Comparison of ENCODE assay signal across 8 cellular contexts in the genomic region with DNA sequence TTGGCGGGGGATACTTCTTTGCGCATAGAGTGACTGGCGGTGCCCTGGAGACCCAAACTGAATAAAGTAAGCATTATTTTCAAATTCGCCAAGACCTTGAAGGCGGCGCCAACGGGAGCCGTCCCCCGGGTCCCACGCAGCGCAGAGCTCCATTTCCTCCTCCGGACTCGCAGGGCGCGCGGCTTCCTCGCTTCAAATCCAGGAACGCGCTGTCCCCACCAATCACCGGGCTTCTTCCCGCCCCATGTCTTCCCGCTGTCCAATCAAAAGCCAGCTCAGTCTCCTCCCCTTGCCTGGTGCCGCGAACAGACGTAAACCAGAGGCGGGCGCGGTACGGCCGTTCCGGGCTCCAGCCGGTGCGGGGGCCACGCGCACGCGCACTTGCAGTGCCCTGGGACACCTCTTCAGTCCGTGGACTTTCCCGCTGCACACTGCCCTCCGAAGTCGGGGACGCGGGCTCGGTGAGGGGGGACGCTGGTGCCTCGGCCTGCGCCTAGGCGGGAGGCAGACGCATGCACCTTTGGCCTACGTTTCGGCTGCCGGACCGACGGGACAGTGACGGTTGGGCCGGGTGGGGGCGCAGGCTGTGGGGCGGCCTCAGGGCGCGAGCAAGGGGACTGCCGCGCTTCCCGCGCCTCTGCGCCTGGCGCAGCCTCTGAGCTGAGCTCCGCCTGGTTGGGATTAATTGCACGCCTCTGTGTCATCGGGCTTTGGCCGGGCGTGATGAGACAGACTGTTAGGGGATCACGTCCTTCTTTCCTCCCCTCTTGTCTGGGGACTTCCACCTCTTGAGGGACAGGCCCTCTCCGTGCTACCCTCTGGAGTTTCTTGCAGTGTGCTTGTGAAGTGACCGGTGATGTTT. TPM values are rescaled to one million over a fixed set of nuclear protein-coding genes. Genes with fewer than 3 reads are reported as not detected.
DNase-seq lines count a peak whose midpoint lies in the region; ATAC-seq and TF ChIP-seq lines count a peak whose summit lies in the region.

Gene CEP192 (plus strand): TSS at position 386 of the 862 bp plus-strand sequence. CDS start 8,063 bp downstream, outside the sequence.

- peak; percentile 91 for TF ChIP-seq POLR2A in transverse colon (IDR thresholded peaks at IDR 0.05)

- peak within 1 kb of the TSS; percentile 0 for H2AK5ac ChIP-seq in trophoblast cell (ENCODE audit: low read length)

- peaks cover 16% of the 10 kb centered on the region for H3K4me1 ChIP-seq in adipocyte (ENCODE audit: control insufficient read depth, insufficient read depth, low read length)
- peaks cover 5% of the 10 kb centered on the region for H3K4me1 ChIP-seq in cardiac muscle cell (ENCODE audit: low read depth)
- peaks cover 7 to 9% of the 10 kb centered on the region in 2 experiments for H3K4me1 ChIP-seq in trophoblast cell (ENCODE audit: control insufficient read depth in 1 of 2, insufficient read depth in 2 of 2, low read length in 2 of 2)
- peaks cover 11 to 23% (median 17%) of the 10 kb centered on the region in 4 donors for H3K4me1 ChIP-seq in transverse colon

- peak within 1 kb of the TSS; percentile 63 for H4K12ac ChIP-seq in trophoblast cell (ENCODE audit: low read depth, low read length)

- DNase-seq in NCI-H1436 (lab: John Stamatoyannopoulos, UW) (peak; percentile 97), T follicular helper cell (ENCODE audit: low read depth) (peak; percentile 96), adipocyte (ENCODE audit: low read depth) (peak; percentile 99), cardiac muscle cell (ENCODE audit: low read depth in 1 of 2, low spot score in 1 of 2) (peak; percentile 99), trophoblast cell (peak; percentile 98 to 99), transverse colon (peak; percentile 98)

- intact Hi-C loops in transverse colon (cut with DNase I; ENCODE audit: low total_unique reads) = no loop called here

- H3K36me3 ChIP-seq in adipocyte (ENCODE audit: control insufficient read depth, insufficient read depth, low read length, severe bottlenecking) (peaks cover 7% of the 10 kb centered on the region), cardiac muscle cell (no peaks in the 10 kb centered on the region), trophoblast cell (ENCODE audit: control insufficient read depth in 1 of 2, insufficient read depth in 2 of 2, low read length in 2 of 2) (peaks cover 2 to 6% of the 10 kb centered on the region in 2 experiments), transverse colon (no peaks in the 10 kb centered on the region)

- ATAC-seq in HG02798 (IDR thresholded peaks at IDR 0.05; ENCODE audit: poor library complexity, unreplicated experiment) = peak; percentile 93

- peak within 1 kb of the TSS; percentile 69 for H3K4me2 ChIP-seq in trophoblast cell (ENCODE audit: low read length)

- peaks cover 11% of the 10 kb centered on the region for H3K79me2 ChIP-seq in trophoblast cell (ENCODE audit: control insufficient read depth, insufficient read depth, low read length, poor library complexity)

- WGBS in trophoblast cell (ENCODE audit: extremely low coverage, insufficient coverage, insufficient read length) = no CpG with 5 or more reads among the region's 74 CpGs
- WGBS in transverse colon (ENCODE audit: low coverage in 1 of 2), 2 donors = 0% methylated on average over 5 to 57 of the region's 74 CpGs

- H3K4me3 ChIP-seq in GM12875 (ENCODE audit: low read depth, low read length) (peak within 1 kb of the TSS; percentile 96), adipocyte (ENCODE audit: low read length) (peak within 1 kb of the TSS; percentile 87), cardiac muscle cell (peak within 1 kb of the TSS; percentile 80), trophoblast cell (ENCODE audit: low read depth, low read length) (peak within 1 kb of the TSS; percentile 97), transverse colon (peak within 1 kb of the TSS; percentile 63 to 89 (median 64))

- TF ChIP-seq CTCF in GM12875 (IDR thresholded peaks at IDR 0.05; ENCODE audit: borderline replicate concordance, insufficient read depth, low read depth, low read length) = no peak
- TF ChIP-seq CTCF in cardiac muscle cell (IDR thresholded peaks at IDR 0.05; ENCODE audit: low read depth, low read length) = peak; percentile 9
- peak in 1 of 5 experiments; percentile 31 for TF ChIP-seq CTCF in transverse colon (IDR thresholded peaks at IDR 0.05)

- H2BK120ac ChIP-seq in trophoblast cell (ENCODE audit: insufficient read depth, low read length, poor library complexity) = peak within 1 kb of the TSS; percentile 12

- H4K91ac ChIP-seq in trophoblast cell (ENCODE audit: low read depth, low read length) = peak within 1 kb of the TSS; percentile 83

- H3K27me3 ChIP-seq in adipocyte (replicated peaks; ENCODE audit: control insufficient read depth, insufficient read depth, low read length) = no peaks in the 10 kb centered on the region
- no peaks in the 10 kb centered on the region for H3K27me3 ChIP-seq in cardiac muscle cell
- no peaks in the 10 kb centered on the region for H3K27me3 ChIP-seq in trophoblast cell (ENCODE audit: insufficient read depth, low read length)
- H3K27me3 ChIP-seq in transverse colon = no peaks in the 10 kb centered on the region

- H3K27ac ChIP-seq in cardiac muscle cell (peak within 1 kb of the TSS; percentile 81), trophoblast cell (ENCODE audit: low read depth, low read length) (peak within 1 kb of the TSS; percentile 85), transverse colon (peak within 1 kb of the TSS; percentile 85 to 94 (median 91))

- no peak within 1 kb of the TSS for H3K23ac ChIP-seq in trophoblast cell (ENCODE audit: low read length)

- peak within 1 kb of the TSS; percentile 96 for H3K14ac ChIP-seq in trophoblast cell (ENCODE audit: low read length)

- peak within 1 kb of the TSS; percentile 89 for H2AFZ ChIP-seq in trophoblast cell (ENCODE audit: insufficient read depth, low read length, poor library complexity)

- in situ Hi-C loops in transverse colon (cut with MboI; ENCODE audit: low pct_ligation_motif_present in 1 of 4, low pct_unique_long_range_greater_than_20kb in 1 of 4, low sequenced_read_pairs in 3 of 4) = no loop called here

- peaks cover 6% of the 10 kb centered on the region for H3K79me1 ChIP-seq in trophoblast cell (ENCODE audit: low read length)

- peak within 1 kb of the TSS; percentile 92 for H3K9ac ChIP-seq in adipocyte (ENCODE audit: low read length)
- H3K9ac ChIP-seq in trophoblast cell (ENCODE audit: low read length) = peak within 1 kb of the TSS; percentile 75

- peak within 1 kb of the TSS; percentile 49 for H3K4ac ChIP-seq in trophoblast cell (ENCODE audit: low read depth, low read length)

- H3K9me3 ChIP-seq in adipocyte (ENCODE audit: control insufficient read depth, low read length) (no peaks in the 10 kb centered on the region), cardiac muscle cell (ENCODE audit: low read depth) (no peaks in the 10 kb centered on the region), trophoblast cell (ENCODE audit: insufficient read depth, low read depth, low read length) (no peaks in the 10 kb centered on the region), transverse colon (no peaks in the 10 kb centered on the region)

- peak within 1 kb of the TSS; percentile 91 for H4K8ac ChIP-seq in trophoblast cell (ENCODE audit: low read depth, low read length)

- H2BK5ac ChIP-seq in trophoblast cell (ENCODE audit: low read depth, low read length, poor library complexity) = peak within 1 kb of the TSS; percentile 70

- H3K18ac ChIP-seq in trophoblast cell (ENCODE audit: low read length) = peak within 1 kb of the TSS; percentile 90

- H2BK12ac ChIP-seq in trophoblast cell (ENCODE audit: low read length) = no peak within 1 kb of the TSS

- no peak for TF ChIP-seq EP300 in transverse colon (IDR thresholded peaks at IDR 0.05; ENCODE audit: low read depth)

RNA-seq across cellular contexts. Expression of gene CEP192, which starts in this region (rescaled TPM):
- total RNA-seq in cardiac muscle cell (14.4 and 26.3 TPM in 2 replicates), transverse colon (10 to 100 TPM; 21.3 to 40.0 (median 34.1) TPM)
- polyA plus RNA-seq in cardiac muscle cell = 8.4 and 18.1 TPM in 2 replicates
- polyA plus RNA-seq in trophoblast cell (2013) = 9.6 and 11.0 TPM in 2 replicates

Comparison
In these comparisons a context has a peak if more than half of its experiments do, and no peak if none do; other contexts are left out.
1. Peak in every context shown above with its lines: DNase-seq, ATAC-seq, H3K4me3 ChIP-seq and H3K27ac ChIP-seq.